In genomic region chr1:228213917-228214808, GRCh38 we compare ENCODE assay signal across 1 cellular context.
TF ChIP-seq lines count a peak whose summit lies in the region.

No MANE protein-coding gene starts in this region.

TF ChIP-seq in IMR-90, 13 proteins besides CTCF, POLR2A, EP300 and RAD21 (continued from another document):
- no peak for TF ChIP-seq RCOR1 (IDR thresholded peaks at IDR 0.05; ENCODE audit: insufficient replicate concordance, low read length)
